ENCODE assay signal across 33 cellular contexts in genomic region chr16:81427245-81427644, GRCh38.
"Had no signal": no experiment of that assay in that cellular context is flagged by ENCODE, and none has a peak within 500 bp of the region (broad histone marks: within the 10 kb centered on the region; RNA-seq: fewer than 3 reads in every experiment).

No MANE protein-coding gene starts in this region.

- H3K27me3 ChIP-seq: ascending aorta, cardiac muscle cell, colonic mucosa, dorsolateral prefrontal cortex, gastroesophageal sphincter, pancreas, testis, transverse colon had no signal

- H3K27ac ChIP-seq: ascending aorta, cardiac muscle cell, colonic mucosa, dorsolateral prefrontal cortex, gastroesophageal sphincter, pancreas, prostate gland, skin epidermis, testis, transverse colon had no signal

- DNase-seq: activated CD4-positive, alpha-beta memory T cell treated with anti-CD3 and anti-CD28 coated beads for 36 hours; activated CD4-positive, alpha-beta T cell treated with anti-CD3 and anti-CD28 coated beads, Interleukin-2, amount 10 ng/mL, durations not matched to agents 24 days and 14 days; activated CD4-positive, CD25-positive, alpha-beta regulatory T cell treated with anti-CD3 and anti-CD28 coated beads, Interleukin-2, amount 50 U/mL, for 72 hours; activated CD8-positive, alpha-beta memory T cell treated with anti-CD3 and anti-CD28 coated beads, Interleukin-2, amount 50 U/mL, for 48 hours; activated gamma-delta T cell; activated naive CD4-positive, alpha-beta T cell treated with anti-CD3 and anti-CD28 coated beads, Interleukin-2, amount 10 ng/mL, durations not matched to agents 7 days and 5 days; activated naive CD8-positive, alpha-beta T cell treated with anti-CD3 and anti-CD28 coated beads, Interleukin-2, amount 10 ng/mL, durations not matched to agents 7 days and 5 days; activated T-cell treated with anti-CD3 and anti-CD28 coated beads, Interleukin-2, amount 50 U/mL, for 24 hours; cerebellar nuclear complex; colonic mucosa; dorsolateral prefrontal cortex; effector memory CD8-positive, alpha-beta T cell; erythroblast; head of caudate nucleus; hippocampal formation; left colon; mammary epithelial cell; nucleus accumbens; pancreas; retina; stimulated activated CD4-positive, alpha-beta T cell treated with anti-CD3 and anti-CD28 coated beads, Interleukin-12 subunit alpha, Interleukin-12 subunit beta, amount 100 ng/mL, for 4 hours; stimulated activated CD4-positive, alpha-beta T cell treated with anti-CD3 and anti-CD28 coated beads, Interleukin-4, amount 100 ng/mL, for 1 hour; stimulated activated naive CD8-positive, alpha-beta T cell treated with anti-CD3 and anti-CD28 coated beads, Interleukin-15, Interleukin-2, amounts not matched to agents 100 U/mL and 50 U/mL, for 24 hours; T1000; testis; transverse colon had no signal

- H3K9me3 Mint-ChIP-seq: activated CD4-positive, alpha-beta memory T cell treated with anti-CD3 and anti-CD28 coated beads for 36 hours; activated naive CD4-positive, alpha-beta T cell treated with anti-CD3 and anti-CD28 coated beads, Interleukin-2, amount 10 ng/mL, durations not matched to agents 7 days and 5 days; activated naive CD8-positive, alpha-beta T cell treated with anti-CD3 and anti-CD28 coated beads, Interleukin-2, amount 10 ng/mL, durations not matched to agents 7 days and 5 days; activated T-cell treated with anti-CD3 and anti-CD28 coated beads, Interleukin-2, amount 50 U/mL, for 24 hours; effector memory CD8-positive, alpha-beta T cell had no signal

- H3K4me3 Mint-ChIP-seq: activated CD4-positive, alpha-beta memory T cell treated with anti-CD3 and anti-CD28 coated beads for 36 hours; activated CD4-positive, alpha-beta T cell treated with anti-CD3 and anti-CD28 coated beads, Interleukin-2, amount 10 ng/mL, durations not matched to agents 24 days and 14 days; activated naive CD4-positive, alpha-beta T cell treated with anti-CD3 and anti-CD28 coated beads, Interleukin-2, amount 10 ng/mL, durations not matched to agents 7 days and 5 days; activated naive CD8-positive, alpha-beta T cell treated with anti-CD3 and anti-CD28 coated beads, Interleukin-2, amount 10 ng/mL, durations not matched to agents 7 days and 5 days; activated T-cell treated with anti-CD3 and anti-CD28 coated beads, Interleukin-2, amount 50 U/mL, for 24 hours; brain; effector memory CD8-positive, alpha-beta T cell had no signal

- H3K4me3 ChIP-seq: ascending aorta, cardiac muscle cell, colonic mucosa, dorsolateral prefrontal cortex, gastroesophageal sphincter, pancreas, prostate gland, skin epidermis, transverse colon had no signal

- H3K4me1 ChIP-seq: ascending aorta, colonic mucosa, pancreas, prostate gland, testis had no signal

- H3K36me3 ChIP-seq: ascending aorta, cardiac muscle cell, colonic mucosa, gastroesophageal sphincter, pancreas, prostate gland, transverse colon had no signal

- ATAC-seq: effector memory CD8-positive, alpha-beta T cell; gastroesophageal sphincter; left colon; pancreas; sciatic nerve; stimulated activated naive CD8-positive, alpha-beta T cell treated with anti-CD3 and anti-CD28 coated beads, Interleukin-15, Interleukin-2, amounts not matched to agents 100 U/mL and 50 U/mL, for 24 hours had no signal

- H3K36me3 Mint-ChIP-seq: activated CD4-positive, alpha-beta memory T cell treated with anti-CD3 and anti-CD28 coated beads for 36 hours; activated naive CD4-positive, alpha-beta T cell treated with anti-CD3 and anti-CD28 coated beads, Interleukin-2, amount 10 ng/mL, durations not matched to agents 7 days and 5 days; brain had no signal

- H3K27ac Mint-ChIP-seq: activated CD4-positive, alpha-beta memory T cell treated with anti-CD3 and anti-CD28 coated beads for 36 hours; activated CD4-positive, alpha-beta T cell treated with anti-CD3 and anti-CD28 coated beads, Interleukin-2, amount 10 ng/mL, durations not matched to agents 24 days and 14 days; activated naive CD4-positive, alpha-beta T cell treated with anti-CD3 and anti-CD28 coated beads, Interleukin-2, amount 10 ng/mL, durations not matched to agents 7 days and 5 days; activated naive CD8-positive, alpha-beta T cell treated with anti-CD3 and anti-CD28 coated beads, Interleukin-2, amount 10 ng/mL, durations not matched to agents 7 days and 5 days; activated T-cell treated with anti-CD3 and anti-CD28 coated beads, Interleukin-2, amount 50 U/mL, for 24 hours; brain; effector memory CD8-positive, alpha-beta T cell had no signal

- H3K27me3 Mint-ChIP-seq: activated CD4-positive, alpha-beta memory T cell treated with anti-CD3 and anti-CD28 coated beads for 36 hours; activated T-cell treated with anti-CD3 and anti-CD28 coated beads, Interleukin-2, amount 50 U/mL, for 24 hours had no signal

- H3K9me3 ChIP-seq: ascending aorta, colonic mucosa, gastroesophageal sphincter, pancreas, prostate gland, testis had no signal
